In genomic region chr5:112931473-112931872, GRCh38 we compare ENCODE assay signal across 16 cellular contexts. TPM values are rescaled to one million over a fixed set of nuclear protein-coding genes. Genes with fewer than 3 reads are reported as not detected.
DNase-seq lines count a peak whose midpoint lies in the region; TF ChIP-seq lines count a peak whose summit lies in the region.
"Had no signal": no experiment of that assay in that cellular context is flagged by ENCODE, and none has a peak within 500 bp of the region (broad histone marks: within the 10 kb centered on the region; RNA-seq: fewer than 3 reads in every experiment).

No MANE protein-coding gene starts in this region.

- no peak overlapping the region for H3K4me2 ChIP-seq in OCI-LY1 (ENCODE audit: low read length)
- H3K4me2 ChIP-seq: neural progenitor cell had no signal

- H3K27ac Mint-ChIP-seq in dendritic cell treated with granulocyte-macrophage colony-stimulating factor and Interleukin-4, amounts not matched to agents 40 ng/mL and 50 ng/mL, for 4 days, result peak overlapping the region; percentile 77
- H3K27ac Mint-ChIP-seq: neural progenitor cell had no signal

- H3F3A ChIP-seq in OCI-LY1 (ENCODE audit: insufficient read depth, low read length), result 0 out of 2 replicates have a peak, but pooled peaks cover 5% of the 10 kb centered on the region

- H3K36me3 ChIP-seq in A673 (ENCODE audit: insufficient read depth, low read length, poor library complexity, severe bottlenecking), result no peaks in the 10 kb centered on the region
- H3K36me3 ChIP-seq in OCI-LY1 (ENCODE audit: insufficient read depth, low read length), result no peaks in the 10 kb centered on the region
- H3K36me3 ChIP-seq: neural progenitor cell had no signal

- H3K4me3 ChIP-seq in A673 (ENCODE audit: low read depth, low read length, poor library complexity, severe bottlenecking) (no peak overlapping the region), OCI-LY1 (ENCODE audit: low read depth, low read length, poor library complexity, severe bottlenecking) (no peak overlapping the region)
- H3K4me3 ChIP-seq: neural progenitor cell had no signal

- POLR2A ChIA-PET in A673 (lab: Charles Lee; ENCODE audit: low non-redundant PET), result no interaction called here

- H3K4me1 Mint-ChIP-seq in dendritic cell treated with granulocyte-macrophage colony-stimulating factor and Interleukin-4, amounts not matched to agents 40 ng/mL and 50 ng/mL, for 4 days (ENCODE audit: low read depth), result peaks cover 60% of the 10 kb centered on the region

- H3K9me2 ChIP-seq in OCI-LY1 (ENCODE audit: low read depth, low read length), result no peaks in the 10 kb centered on the region

- no peaks in the 10 kb centered on the region for H3K79me2 ChIP-seq in OCI-LY1 (ENCODE audit: insufficient read depth, low read length)

- H3K4me1 ChIP-seq in A673 (ENCODE audit: insufficient read depth, low read length, poor library complexity, severe bottlenecking) (no peaks in the 10 kb centered on the region), OCI-LY1 (ENCODE audit: insufficient read depth, low read length, severe bottlenecking) (peaks cover 51% of the 10 kb centered on the region)
- H3K4me1 ChIP-seq: neural progenitor cell had no signal

- H3K36me3 Mint-ChIP-seq in dendritic cell treated with granulocyte-macrophage colony-stimulating factor and Interleukin-4, amounts not matched to agents 40 ng/mL and 50 ng/mL, for 4 days (ENCODE audit: low read depth), result peaks cover 5% of the 10 kb centered on the region
- H3K36me3 Mint-ChIP-seq: neural progenitor cell had no signal

- no TSS peak for BruUV-seq in A673 (replicated peaks; lab: Mats Ljungman, UMichigan)

- peaks cover 9% of the 10 kb centered on the region for H3K9me3 Mint-ChIP-seq in dendritic cell treated with granulocyte-macrophage colony-stimulating factor and Interleukin-4, amounts not matched to agents 40 ng/mL and 50 ng/mL, for 4 days
- H3K9me3 Mint-ChIP-seq: neural progenitor cell had no signal

- H3K4me3 Mint-ChIP-seq in dendritic cell treated with granulocyte-macrophage colony-stimulating factor and Interleukin-4, amounts not matched to agents 40 ng/mL and 50 ng/mL, for 4 days, result no peak overlapping the region
- H3K4me3 Mint-ChIP-seq: neural progenitor cell had no signal

- no peak overlapping the region; the same call in 1 of the 2 replicates for H3K9ac ChIP-seq in OCI-LY1 (ENCODE audit: low read length)
- H3K9ac ChIP-seq: neural progenitor cell had no signal

- CTCF ChIA-PET in A673 (lab: Charles Lee), result no interaction called here

- no peaks in the 10 kb centered on the region for H4K20me1 ChIP-seq in OCI-LY1 (ENCODE audit: insufficient read depth, low read length)

- intact Hi-C loops in A673 (cut with micrococcal nuclease; ENCODE audit: unreplicated experiment), result no loop called here
- intact Hi-C loops in dendritic cell treated with granulocyte-macrophage colony-stimulating factor and Interleukin-4, amounts not matched to agents 40 ng/mL and 50 ng/mL, for 4 days (cut with micrococcal nuclease), result no loop called here

- TF ChIP-seq CTCF in A673 (conservative IDR thresholded peaks at IDR 0.05; ENCODE audit: low read depth, low read length), result no peak
- no peak for TF ChIP-seq CTCF in OCI-LY1 (IDR thresholded peaks at IDR 0.05; ENCODE audit: low read length)

- no peak overlapping the region for H2AFZ ChIP-seq in OCI-LY1 (ENCODE audit: low read length)
- H2AFZ ChIP-seq: neural progenitor cell had no signal

- H3K9me3 ChIP-seq in A673 (ENCODE audit: low read depth, low read length, poor library complexity, severe bottlenecking) (no peaks in the 10 kb centered on the region), OCI-LY1 (ENCODE audit: low read length) (no peaks in the 10 kb centered on the region)

- H3K27me3 ChIP-seq in A673 (replicated peaks; ENCODE audit: insufficient read depth, low read depth, low read length, poor library complexity) (no peaks in the 10 kb centered on the region), OCI-LY1 (ENCODE audit: insufficient read depth, low read length) (no peaks in the 10 kb centered on the region)
- H3K27me3 ChIP-seq: neural progenitor cell had no signal

- DNase-seq in A673 (ENCODE audit: low spot score), result peak; percentile 21
- peak; percentile 29 for DNase-seq in EH (ENCODE audit: low read depth)
- DNase-seq in occipital lobe (lab: John Stamatoyannopoulos, UW), result no peak
- no peak for DNase-seq in inferior parietal cortex (ENCODE audit: extremely low spot score)
- DNase-seq in activated T-cell treated with anti-CD3 and anti-CD28 coated beads, Interleukin-2, amount 50 U/mL, for 48 hours, result no peak
- DNase-seq in stimulated activated CD4-positive, alpha-beta T cell treated with anti-CD3 and anti-CD28 coated beads, Interleukin-4, amount 100 ng/mL, for 24 hours, result no peak
- DNase-seq: activated CD4-positive, alpha-beta T cell treated with anti-CD3 and anti-CD28 coated beads, Interleukin-2, amount 50 U/mL, for 48 hours; anterior cingulate cortex; DMS153; NCI-H2081 treated with DMSO at 0.1 percent for 48 hours; NCI-H774; SIG-M5; stimulated activated CD4-positive, alpha-beta T cell treated with anti-CD3 and anti-CD28 coated beads, Interleukin-1b, Interleukin-23, amount 100 ng/mL, for 48 hours had no signal

- H3K27me3 Mint-ChIP-seq in dendritic cell treated with granulocyte-macrophage colony-stimulating factor and Interleukin-4, amounts not matched to agents 40 ng/mL and 50 ng/mL, for 4 days, result no peaks in the 10 kb centered on the region

- H3K27ac ChIP-seq in A673 (ENCODE audit: low read depth, low read length, poor library complexity, severe bottlenecking), result no peak overlapping the region
- peak overlapping the region; percentile 91 for H3K27ac ChIP-seq in OCI-LY1 (ENCODE audit: low read depth, low read length, poor library complexity, severe bottlenecking)
- H3K27ac ChIP-seq: neural progenitor cell had no signal

RNA-seq across cellular contexts. Expression of gene REEP5, which starts 9.4 kb away (rescaled TPM):
- 42.8 and 50.5 TPM in 2 replicates for total RNA-seq in A673 (2021)
- total RNA-seq in occipital lobe, result 113 TPM

RNA-seq across cellular contexts. Expression of gene DCP2, which starts 45.1 kb away (rescaled TPM):
- 73.5 and 78.0 TPM in 2 replicates for total RNA-seq in A673 (2021)
- 129 TPM for total RNA-seq in occipital lobe

Comparison
In these comparisons a context has a peak if more than half of its experiments do, and no peak if none do; other contexts are left out.
1. DNase-seq: peak in A673 (single experiment) and EH (single experiment); none in occipital lobe (single experiment), inferior parietal cortex (single experiment), activated T-cell treated with anti-CD3 and anti-CD28 coated beads, Interleukin-2, amount 50 U/mL, for 48 hours (0 of 2) and stimulated activated CD4-positive, alpha-beta T cell treated with anti-CD3 and anti-CD28 coated beads, Interleukin-4, amount 100 ng/mL, for 24 hours (single experiment).